ENCODE assay signal across 1 cellular context in genomic region chr19:1214862-1215731, GRCh38.
TF ChIP-seq lines count a peak whose summit lies in the region.

No MANE protein-coding gene starts in this region.

TF ChIP-seq in HepG2, 621 proteins besides CTCF, POLR2A, EP300 and RAD21:
- TF ChIP-seq AGO2 (optimal IDR thresholded peaks at IDR 0.05; ENCODE audit: low read depth, low read length): peak; percentile 20
- TF ChIP-seq ZNF232 (CRISPR knock-in tag; IDR thresholded peaks at IDR 0.05; ENCODE audit: borderline replicate concordance): no peak
- TF ChIP-seq GTF3A (CRISPR knock-in tag; conservative IDR thresholded peaks at IDR 0.05): no peak
